In genomic region chr1:166822385-166822784, GRCh38 we compare ENCODE assay signal across 14 cellular contexts. TPM values are rescaled to one million over a fixed set of nuclear protein-coding genes. Genes with fewer than 3 reads are reported as not detected.
A peak's percentile ranks its signal among the peaks of the same experiment; 100 is the strongest.
DNase-seq lines count a peak whose midpoint lies in the region; ATAC-seq and TF ChIP-seq lines count a peak whose summit lies in the region.
"Had no signal": no experiment of that assay in that cellular context is flagged by ENCODE, and none has a peak within 500 bp of the region (broad histone marks: within the 10 kb centered on the region; RNA-seq: fewer than 3 reads in every experiment).

No MANE protein-coding gene starts in this region.

- H3K4me3 Mint-ChIP-seq in endothelial cell (ENCODE audit: unreplicated experiment), result no peak overlapping the region
- H3K4me3 Mint-ChIP-seq: CD8-positive, alpha-beta memory T cell; dendritic cell treated with granulocyte-macrophage colony-stimulating factor and Interleukin-4, amounts not matched to agents 40 ng/mL and 50 ng/mL, for 4 days had no signal

- ATAC-seq in HG02642 (IDR thresholded peaks at IDR 0.05; ENCODE audit: poor library complexity, unreplicated experiment) (no peak), GM19452 (IDR thresholded peaks at IDR 0.05; ENCODE audit: unreplicated experiment) (no peak)

- no peaks in the 10 kb centered on the region for H3K4me1 Mint-ChIP-seq in endothelial cell (ENCODE audit: unreplicated experiment)
- H3K4me1 Mint-ChIP-seq: CD8-positive, alpha-beta memory T cell had no signal

- H3K9me3 Mint-ChIP-seq in endothelial cell (ENCODE audit: unreplicated experiment), result peaks cover 4% of the 10 kb centered on the region

- H3K27ac Mint-ChIP-seq in endothelial cell (ENCODE audit: unreplicated experiment), result no peak overlapping the region
- H3K27ac Mint-ChIP-seq: dendritic cell treated with granulocyte-macrophage colony-stimulating factor and Interleukin-4, amounts not matched to agents 40 ng/mL and 50 ng/mL, for 4 days had no signal

- no peak overlapping the region for H3K4me3 ChIP-seq in GM12865 (ENCODE audit: low read depth, low read length)

- peaks cover 4% of the 10 kb centered on the region for H3K36me3 Mint-ChIP-seq in endothelial cell (ENCODE audit: low read depth, unreplicated experiment)

- no peak overlapping the region for H3K27ac ChIP-seq in 22Rv1

- TF ChIP-seq CTCF in 22Rv1 (IDR thresholded peaks at IDR 0.05) (peak; percentile 71), GM12865 (IDR thresholded peaks at IDR 0.05; ENCODE audit: insufficient read depth, low read depth, low read length, missing control alignments) (peak; percentile 25), endothelial cell (IDR thresholded peaks at IDR 0.05; ENCODE audit: unreplicated experiment) (peak; percentile 34)

- DNase-seq in GM12865 (ENCODE audit: low read depth) (no peak), NAMALWA (ENCODE audit: low spot score) (peak; percentile 40), endothelial cell (ENCODE audit: low spot score) (no peak), NCI-H510A treated with DMSO at 0.1 percent for 48 hours (lab: John Stamatoyannopoulos, UW) (no peak)
- no peak for DNase-seq in stimulated activated CD4-positive, alpha-beta T cell treated with anti-CD3 and anti-CD28 coated beads, Interleukin-4, amount 100 ng/mL, for 1 hour
- DNase-seq: activated gamma-delta T cell treated with Interleukin-2 at 50 U/mL for 16 hours; CD8-positive, alpha-beta memory T cell; NCI-H1105 treated with DMSO at 0.1 percent for 48 hours; OCI-M1; stimulated activated naive CD4-positive, alpha-beta T cell had no signal

- no peaks in the 10 kb centered on the region for H3K27me3 Mint-ChIP-seq in endothelial cell (ENCODE audit: unreplicated experiment)

RNA-seq across cellular contexts. Expression of gene POGK, which starts 16.9 kb away (rescaled TPM):
- 42.2 TPM for total RNA-seq in endothelial cell (ENCODE audit: unreplicated experiment)

RNA-seq across cellular contexts. Expression of gene TADA1, which starts 53.7 kb away (rescaled TPM):
- 11.7 TPM for total RNA-seq in endothelial cell (ENCODE audit: unreplicated experiment)
